In the genomic region with DNA sequence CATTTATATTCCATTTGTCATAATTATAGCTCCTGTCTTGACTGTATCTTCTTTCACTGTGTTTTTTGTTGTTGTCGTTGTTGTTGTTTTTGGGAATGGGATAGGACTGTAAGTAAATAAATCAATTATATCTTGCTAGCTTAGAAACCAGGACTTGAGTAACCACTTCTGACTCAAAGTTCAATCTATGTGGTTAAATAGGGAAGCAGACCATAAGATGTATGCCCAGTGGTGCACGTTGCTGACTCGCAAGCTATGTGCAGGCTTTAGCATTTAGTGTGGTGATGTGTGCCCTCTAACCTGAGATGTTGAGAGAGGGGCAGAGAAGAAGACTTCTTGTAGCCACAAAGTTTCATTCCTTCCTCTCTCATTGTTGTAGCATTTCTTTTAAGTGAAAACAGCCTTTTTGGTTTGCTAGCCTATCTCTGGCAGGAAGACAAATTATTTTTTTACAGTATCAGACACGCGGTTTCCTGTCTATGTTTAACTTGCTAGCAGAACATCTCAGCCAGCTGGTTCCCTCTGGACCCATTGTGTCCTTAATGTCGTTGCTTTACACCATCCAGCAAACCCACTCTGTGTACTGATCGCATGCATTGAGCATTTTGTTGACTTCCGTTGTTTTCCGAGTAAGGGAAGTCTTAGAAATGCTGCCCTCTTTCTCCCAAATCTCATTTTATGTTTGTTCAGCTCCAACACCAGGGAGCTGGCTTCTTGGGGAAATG, we compare ENCODE assay signal across 8 cellular contexts. TPM values are rescaled to one million over a fixed set of nuclear protein-coding genes. Genes with fewer than 3 reads are reported as not detected.
A peak's percentile ranks its signal among the peaks of the same experiment; 100 is the strongest.
DNase-seq lines count a peak whose midpoint lies in the region; ATAC-seq and TF ChIP-seq lines count a peak whose summit lies in the region.

No MANE protein-coding gene starts in this region.

- no peak for TF ChIP-seq POLR2A in thyroid gland (IDR thresholded peaks at IDR 0.05)

- H3K27ac Mint-ChIP-seq in MCF 10A (ENCODE audit: low read depth, unreplicated experiment): peak overlapping the region; percentile 57

- H3K4me1 ChIP-seq in thyroid gland: peaks cover 13 to 50% of the 10 kb centered on the region in 2 donors

- H3K9me3 ChIP-seq in thyroid gland: no peaks in the 10 kb centered on the region

- H3K4me3 ChIP-seq in thyroid gland (replicated peaks in 1 of 3): no peak overlapping the region

- DNase-seq in stimulated activated CD4-positive, alpha-beta T cell treated with anti-CD3 and anti-CD28 coated beads, Interleukin-1b, Interleukin-23, amount 100 ng/mL, for 48 hours: peak; percentile 76
- DNase-seq in stimulated activated CD4-positive, alpha-beta T cell treated with anti-CD3 and anti-CD28 coated beads, Interleukin-4, amount 100 ng/mL, for 1 hour: no peak
- DNase-seq in RWPE1 (ENCODE audit: low spot score) (no peak), MCF 10A (ENCODE audit: unreplicated experiment) (peak; percentile 46), left kidney (ENCODE audit: low read depth, low spot score) (peak; percentile 41), thyroid gland (no peak), NCI-H2171 treated with DMSO at 0.1 percent for 48 hours (lab: John Stamatoyannopoulos, UW) (no peak)

- intact Hi-C loops in MCF 10A (cut with micrococcal nuclease) (loop anchor here (1.0 kb wide), 2 partner anchors 46 to 287 kb away; no protein-coding TSS in a partner anchor), thyroid gland (cut with DNase I) (no loop called here)

- peaks cover 96% of the 10 kb centered on the region for H3K36me3 Mint-ChIP-seq in MCF 10A (ENCODE audit: insufficient read depth, unreplicated experiment)

- no peaks in the 10 kb centered on the region for H3K9me3 Mint-ChIP-seq in MCF 10A (ENCODE audit: unreplicated experiment)

- CTCF ChIA-PET in RWPE1 (lab: Yijun Ruan, JAX): interaction anchor here (0.6 to 0.7 kb wide), 2 partner anchors 11 to 738 kb away, joined by 4 to 5 read pairs; no protein-coding TSS in a partner anchor
- CTCF ChIA-PET in MCF 10A (lab: Yijun Ruan, JAX): interaction anchor here (0.8 to 2.1 kb wide), 9 partner anchors 8 to 617 kb away, joined by 3 to 9 read pairs (median 3); no protein-coding TSS in a partner anchor

- ATAC-seq in HG03139 (IDR thresholded peaks at IDR 0.05; ENCODE audit: unreplicated experiment): peak; percentile 89

- no TSS peak for BruUV-seq in MCF 10A (replicated peaks; lab: Mats Ljungman, UMichigan)

- peaks cover 46% of the 10 kb centered on the region for H3K4me1 Mint-ChIP-seq in MCF 10A (ENCODE audit: insufficient read depth, unreplicated experiment)

- WGBS in thyroid gland, 2 donors: 65 to 67% methylated on average over 9 of the region's 9 CpGs

- H3K27ac ChIP-seq in RWPE1: peak overlapping the region; percentile 50; the same call in 1 of the 2 replicates
- peak overlapping the region; percentile 13 to 55 (median 25) for H3K27ac ChIP-seq in thyroid gland

- no peaks in the 10 kb centered on the region for H3K27me3 ChIP-seq in thyroid gland

- H3K36me3 ChIP-seq in thyroid gland: peaks cover 8 to 11% of the 10 kb centered on the region in 2 donors

- POLR2A ChIA-PET in RWPE1 (lab: Yijun Ruan, JAX; ENCODE audit: low non-redundant PET): no interaction called here
- POLR2A ChIA-PET in MCF 10A (lab: Yijun Ruan, JAX): interaction anchor here (0.6 to 2.4 kb wide), 19 partner anchors 9 to 490 kb away, joined by 3 to 13 read pairs (median 3); a partner anchor contains a TSS

- TF ChIP-seq CTCF in RWPE1 (conservative IDR thresholded peaks at IDR 0.05; ENCODE audit: low read depth) (no peak), MCF 10A (IDR thresholded peaks at IDR 0.05; ENCODE audit: unreplicated experiment) (no peak), thyroid gland (IDR thresholded peaks at IDR 0.05) (no peak)

- H3K27me3 Mint-ChIP-seq in MCF 10A (ENCODE audit: insufficient read depth, unreplicated experiment): no peaks in the 10 kb centered on the region

- peak overlapping the region; percentile 27 for H3K4me3 Mint-ChIP-seq in MCF 10A (ENCODE audit: unreplicated experiment)

RNA-seq across cellular contexts. Expression of a gene that starts 52.1 kb away (rescaled TPM):
- total RNA-seq in MCF 10A (2022) (103 and 104 TPM in 2 replicates), thyroid gland (100 to 1,000 TPM; 120 to 418 (median 218) TPM)

Comparison
In these comparisons a context has a peak if more than half of its experiments do, and no peak if none do; other contexts are left out.
1. DNase-seq: peak in stimulated activated CD4-positive, alpha-beta T cell treated with anti-CD3 and anti-CD28 coated beads, Interleukin-1b, Interleukin-23, amount 100 ng/mL, for 48 hours (single experiment), MCF 10A (single experiment) and left kidney (single experiment); none in stimulated activated CD4-positive, alpha-beta T cell treated with anti-CD3 and anti-CD28 coated beads, Interleukin-4, amount 100 ng/mL, for 1 hour (single experiment), RWPE1 (single experiment), thyroid gland (0 of 2) and NCI-H2171 treated with DMSO at 0.1 percent for 48 hours (single experiment).